Comparison of ENCODE assay signal across 8 cellular contexts in the genomic region with DNA sequence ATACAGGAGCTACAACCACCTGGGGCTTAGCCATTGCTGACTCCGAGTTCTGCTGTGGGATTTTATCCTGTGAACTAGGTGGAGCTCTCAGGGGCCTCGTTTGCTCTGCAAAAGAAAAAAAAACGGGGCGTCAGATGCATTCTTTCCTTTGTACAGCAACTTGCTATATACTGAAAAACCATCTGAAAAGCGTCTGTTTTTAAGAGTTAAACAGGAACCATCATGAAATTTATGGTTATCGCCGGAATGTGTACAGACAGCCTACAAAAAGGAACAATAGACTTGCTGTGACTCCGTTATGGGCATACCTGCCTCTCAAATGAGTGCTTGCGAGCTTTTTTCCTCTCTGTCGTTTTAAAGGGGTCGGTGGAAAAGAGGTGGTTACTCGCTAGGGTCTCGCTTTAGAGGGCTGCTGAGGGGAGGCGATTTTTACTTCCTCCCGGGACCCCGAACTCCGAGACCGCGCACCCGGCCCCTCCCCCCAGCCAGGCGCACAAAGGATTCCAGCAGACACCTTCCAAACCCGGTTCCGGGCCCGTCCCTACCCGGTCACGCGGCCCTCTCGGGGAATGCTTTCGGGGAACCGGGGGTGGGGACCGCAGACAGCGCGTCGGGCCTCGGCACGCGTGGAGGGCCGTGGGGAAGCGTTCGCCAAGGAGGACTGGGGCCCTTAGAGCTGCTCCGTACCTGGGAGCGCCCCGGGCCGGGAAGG. TPM values are rescaled to one million over a fixed set of nuclear protein-coding genes. Genes with fewer than 3 reads are reported as not detected.
A peak's percentile ranks its signal among the peaks of the same experiment; 100 is the strongest.
DNase-seq lines count a peak whose midpoint lies in the region; ATAC-seq and TF ChIP-seq lines count a peak whose summit lies in the region.

No MANE protein-coding gene starts in this region.

- H3K4me1 Mint-ChIP-seq in activated T-helper 17 cell treated with anti-CD3 and anti-CD28 coated beads, Interleukin-2, amount 50 U/mL, for 72 hours, result peaks cover 12% of the 10 kb centered on the region
- peaks cover 6% of the 10 kb centered on the region for H3K4me1 Mint-ChIP-seq in neural crest cell

- intact Hi-C loops in stomach (cut with DNase I; ENCODE audit: low total_unique reads), result no loop called here

- ATAC-seq in GM18508 (IDR thresholded peaks at IDR 0.05; ENCODE audit: insufficient read depth, unreplicated experiment), result peak; percentile 2
- ATAC-seq in HG03354 (IDR thresholded peaks at IDR 0.05; ENCODE audit: poor library complexity, severe bottlenecking, unreplicated experiment), result peak; percentile 4
- ATAC-seq in activated T-helper 17 cell treated with anti-CD3 and anti-CD28 coated beads, Interleukin-2, amount 50 U/mL, for 72 hours (replicated peaks), result peak; percentile 58

- DNase-seq in NOMO-1 treated with dmso at 0.1 percent for 144 hours (lab: John Stamatoyannopoulos, UW; ENCODE audit: unreplicated experiment) (peak; percentile 56), foreskin fibroblast (peak; percentile 23 to 71), neural crest cell (ENCODE audit: low read depth, low spot score) (peak; percentile 41), stomach (peak; percentile 46)

- H3K36me3 ChIP-seq in stomach, result peaks cover 0 to 27% (median 21%) of the 10 kb centered on the region in 4 donors

- WGBS in stomach, 5 donors, result 0% methylated on average over 32 to 44 of the region's 44 CpGs

- no peaks in the 10 kb centered on the region for H3K9me3 Mint-ChIP-seq in activated T-helper 17 cell treated with anti-CD3 and anti-CD28 coated beads, Interleukin-2, amount 50 U/mL, for 72 hours
- no peaks in the 10 kb centered on the region for H3K9me3 Mint-ChIP-seq in neural crest cell

- TF ChIP-seq POLR2A in stomach (IDR thresholded peaks at IDR 0.05), result no peak

- peak overlapping the region; percentile 91 for H3K27ac Mint-ChIP-seq in activated T-helper 17 cell treated with anti-CD3 and anti-CD28 coated beads, Interleukin-2, amount 50 U/mL, for 72 hours
- peak overlapping the region; percentile 97 for H3K27ac Mint-ChIP-seq in neural crest cell (ENCODE audit: unreplicated experiment)

- TF ChIP-seq CTCF in 22Rv1 (IDR thresholded peaks at IDR 0.05) (no peak), foreskin fibroblast (IDR thresholded peaks at IDR 0.05; ENCODE audit: low read depth, low read length) (no peak), neural crest cell (conservative IDR thresholded peaks at IDR 0.05) (no peak), stomach (IDR thresholded peaks at IDR 0.05) (no peak)

- H3K27me3 Mint-ChIP-seq in activated T-helper 17 cell treated with anti-CD3 and anti-CD28 coated beads, Interleukin-2, amount 50 U/mL, for 72 hours, result no peaks in the 10 kb centered on the region
- H3K27me3 Mint-ChIP-seq in neural crest cell (ENCODE audit: low read depth), result peaks cover 5% of the 10 kb centered on the region

- H3K36me3 Mint-ChIP-seq in activated T-helper 17 cell treated with anti-CD3 and anti-CD28 coated beads, Interleukin-2, amount 50 U/mL, for 72 hours (ENCODE audit: low read depth), result peaks cover 6% of the 10 kb centered on the region
- H3K36me3 Mint-ChIP-seq in neural crest cell (ENCODE audit: low read depth), result peaks cover 5% of the 10 kb centered on the region

- peaks cover 28 to 60% (median 41%) of the 10 kb centered on the region in 4 donors for H3K4me1 ChIP-seq in stomach

- H3K27ac ChIP-seq in 22Rv1 (peak overlapping the region; percentile 85), stomach (peak overlapping the region; percentile 93 to 99 (median 98))

- TF ChIP-seq EP300 in stomach (IDR thresholded peaks at IDR 0.05), result no peak

- H3K4me3 ChIP-seq in foreskin fibroblast (ENCODE audit: low read depth in 1 of 2, low read length in 2 of 2) (peak overlapping the region; percentile 69 to 94), stomach (peak overlapping the region; percentile 79 to 92 (median 84))

- no peaks in the 10 kb centered on the region for H3K9me3 ChIP-seq in stomach

- no peak overlapping the region for H3K4me3 Mint-ChIP-seq in activated T-helper 17 cell treated with anti-CD3 and anti-CD28 coated beads, Interleukin-2, amount 50 U/mL, for 72 hours
- no peak overlapping the region for H3K4me3 Mint-ChIP-seq in neural crest cell

- H3K27me3 ChIP-seq in stomach, result no peaks in the 10 kb centered on the region

RNA-seq across cellular contexts. Expression of a gene that starts 0.8 kb away (rescaled TPM):
- total RNA-seq in activated T-helper 17 cell treated with anti-CD3 and anti-CD28 coated beads, Interleukin-2, amount 50 U/mL, for 72 hours, result 10 to 100 TPM; 28.3 to 43.6 TPM
- total RNA-seq in neural crest cell (111 and 112 TPM in 2 replicates), stomach (10 to 100 TPM in 4 of 5 donors, 1 to 10 TPM in 1; 3.8 to 93.6 (median 42.5) TPM)
- polyA plus RNA-seq in stomach, result 10 to 100 TPM; 43.3 to 68.6 (median 58.3) TPM

RNA-seq across cellular contexts. Expression of a gene that starts 41.1 kb away (rescaled TPM):
- 10 to 100 TPM in 1 of 2 donors, 1 to 10 TPM in 1; 7.7 to 11.7 TPM for total RNA-seq in activated T-helper 17 cell treated with anti-CD3 and anti-CD28 coated beads, Interleukin-2, amount 50 U/mL, for 72 hours
- total RNA-seq in neural crest cell, result 11.0 and 11.4 TPM in 2 replicates
- 1 to 10 TPM in 4 of 5 donors, not detected in 1; 1.2 to 7.2 (median 2.9) TPM for total RNA-seq in stomach
- 1 to 10 TPM in 1 of 3 donors, under 1 TPM in 1, not detected in 1; 1.00 to 1.5 TPM for polyA plus RNA-seq in stomach

RNA-seq across cellular contexts. Expression of a gene that starts 46.9 kb away (rescaled TPM):
- 10 to 100 TPM; 87.5 to 97.2 TPM for total RNA-seq in activated T-helper 17 cell treated with anti-CD3 and anti-CD28 coated beads, Interleukin-2, amount 50 U/mL, for 72 hours
- 72.7 and 77.3 TPM in 2 replicates for total RNA-seq in neural crest cell
- total RNA-seq in stomach, result 100 to 1,000 TPM in 1 of 5 donors, 10 to 100 TPM in 3, 1 to 10 TPM in 1; 8.7 to 127 (median 39.8) TPM
- 10 to 100 TPM; 12.5 to 21.2 (median 13.8) TPM for polyA plus RNA-seq in stomach

Comparison
In these comparisons a context has a peak if more than half of its experiments do, and no peak if none do; other contexts are left out.
1. Peak in every context shown above with its lines: DNase-seq, ATAC-seq, H3K4me3 ChIP-seq and H3K27ac ChIP-seq.
2. ATAC-seq: peak in every context shown above with its lines; median percentile 58 in activated T-helper 17 cell treated with anti-CD3 and anti-CD28 coated beads, Interleukin-2, amount 50 U/mL, for 72 hours; 4 in HG03354; 2 in GM18508.